12 cellular contexts compared by ENCODE assay signal in genomic region chr15:25810631-25811077, GRCh38. TPM values are rescaled to one million over a fixed set of nuclear protein-coding genes. Genes with fewer than 3 reads are reported as not detected.
DNase-seq lines count a peak whose midpoint lies in the region; ATAC-seq and TF ChIP-seq lines count a peak whose summit lies in the region.
"Had no signal": no experiment of that assay in that cellular context is flagged by ENCODE, and none has a peak within 500 bp of the region (broad histone marks: within the 10 kb centered on the region; RNA-seq: fewer than 3 reads in every experiment).

No MANE protein-coding gene starts in this region.

- H3K4me1 ChIP-seq in vagina: no peaks in the 10 kb centered on the region

- intact Hi-C loops in vagina (cut with DNase I): no loop called here

- no peak for TF ChIP-seq CTCF in vagina (IDR thresholded peaks at IDR 0.05)

- H3K27me3 Mint-ChIP-seq in activated naive CD4-positive, alpha-beta T cell treated with anti-CD3 and anti-CD28 coated beads, Interleukin-2, amount 10 ng/mL, durations not matched to agents 7 days and 5 days: no peaks in the 10 kb centered on the region
- peaks cover 2 to 7% (median 5%) of the 10 kb centered on the region in 3 donors for H3K27me3 Mint-ChIP-seq in immature natural killer cell (ENCODE audit: low read depth in 3 of 3)
- no peaks in the 10 kb centered on the region for H3K27me3 Mint-ChIP-seq in stimulated activated naive CD8-positive, alpha-beta T cell treated with anti-CD3 and anti-CD28 coated beads, Interleukin-15, amount 100 ng/mL, for 72 hours

- H3K27ac ChIP-seq in vagina: no peak overlapping the region

- CTCF ChIA-PET in activated naive CD4-positive, alpha-beta T cell treated with anti-CD3 and anti-CD28 coated beads, Interleukin-2, amount 10 ng/mL, durations not matched to agents 7 days and 5 days (lab: Charles Lee): interaction anchor here (1.0 to 1.6 kb wide), 3 partner anchors 27 to 123 kb away, joined by 3 to 4 read pairs (median 3); no protein-coding TSS in a partner anchor

- H3K36me3 ChIP-seq in vagina: no peaks in the 10 kb centered on the region

- peak; percentile 57 for DNase-seq in activated naive CD4-positive, alpha-beta T cell treated with anti-CD3 and anti-CD28 coated beads, Interleukin-2, amount 10 ng/mL, durations not matched to agents 7 days and 5 days
- DNase-seq in activated naive CD4-positive, alpha-beta T cell treated with anti-CD3 and anti-CD28 coated beads, Interleukin-2, amount 50 U/mL, for 16 hours: no peak
- peak; percentile 18 for DNase-seq in activated T-helper 1 cell treated with Interleukin-2 at 50 U/mL for 16 hours (ENCODE audit: low read depth)
- DNase-seq in immature natural killer cell: peak in 2 of 3 donors; percentile 22 to 23
- no peak for DNase-seq in stimulated activated naive CD8-positive, alpha-beta T cell treated with anti-CD3 and anti-CD28 coated beads, Interleukin-15, amount 100 ng/mL, for 72 hours
- no peak for DNase-seq in vagina (ENCODE audit: extremely low spot score in 2 of 2)
- DNase-seq: EL, naive B cell, NCI-H2171 had no signal

- H3K9me3 Mint-ChIP-seq in activated naive CD4-positive, alpha-beta T cell treated with anti-CD3 and anti-CD28 coated beads, Interleukin-2, amount 10 ng/mL, durations not matched to agents 7 days and 5 days: no peaks in the 10 kb centered on the region
- H3K9me3 Mint-ChIP-seq in immature natural killer cell: peaks cover 0 to 2% (median 0%) of the 10 kb centered on the region in 6 donors
- H3K9me3 Mint-ChIP-seq in stimulated activated naive CD8-positive, alpha-beta T cell treated with anti-CD3 and anti-CD28 coated beads, Interleukin-15, amount 100 ng/mL, for 72 hours: no peaks in the 10 kb centered on the region

- H3K4me3 Mint-ChIP-seq in activated naive CD4-positive, alpha-beta T cell treated with anti-CD3 and anti-CD28 coated beads, Interleukin-2, amount 10 ng/mL, durations not matched to agents 7 days and 5 days: peak overlapping the region; percentile 64
- peak overlapping the region; percentile 74 to 91 (median 83) for H3K4me3 Mint-ChIP-seq in immature natural killer cell
- peak overlapping the region; percentile 70 to 89 for H3K4me3 Mint-ChIP-seq in stimulated activated naive CD8-positive, alpha-beta T cell treated with anti-CD3 and anti-CD28 coated beads, Interleukin-15, amount 100 ng/mL, for 72 hours

- peak overlapping the region; percentile 83 for H3K27ac Mint-ChIP-seq in activated naive CD4-positive, alpha-beta T cell treated with anti-CD3 and anti-CD28 coated beads, Interleukin-2, amount 10 ng/mL, durations not matched to agents 7 days and 5 days
- peak overlapping the region; percentile 44 to 82 (median 67) for H3K27ac Mint-ChIP-seq in immature natural killer cell
- peak overlapping the region; percentile 59 to 80 for H3K27ac Mint-ChIP-seq in stimulated activated naive CD8-positive, alpha-beta T cell treated with anti-CD3 and anti-CD28 coated beads, Interleukin-15, amount 100 ng/mL, for 72 hours

- no peaks in the 10 kb centered on the region for H3K27me3 ChIP-seq in vagina

- no peak overlapping the region for H3K4me3 ChIP-seq in vagina
- H3K4me3 ChIP-seq: K562 had no signal

- peaks cover 85% of the 10 kb centered on the region for H3K4me1 Mint-ChIP-seq in activated naive CD4-positive, alpha-beta T cell treated with anti-CD3 and anti-CD28 coated beads, Interleukin-2, amount 10 ng/mL, durations not matched to agents 7 days and 5 days
- H3K4me1 Mint-ChIP-seq in immature natural killer cell: peaks cover 79 to 95% of the 10 kb centered on the region in 2 donors
- peaks cover 78% of the 10 kb centered on the region for H3K4me1 Mint-ChIP-seq in stimulated activated naive CD8-positive, alpha-beta T cell treated with anti-CD3 and anti-CD28 coated beads, Interleukin-15, amount 100 ng/mL, for 72 hours

- TF ChIP-seq POLR2A in vagina (IDR thresholded peaks at IDR 0.05): no peak

- H3K36me3 Mint-ChIP-seq in activated naive CD4-positive, alpha-beta T cell treated with anti-CD3 and anti-CD28 coated beads, Interleukin-2, amount 10 ng/mL, durations not matched to agents 7 days and 5 days: peaks cover 22% of the 10 kb centered on the region
- peaks cover 0 to 11% (median 9%) of the 10 kb centered on the region in 3 donors for H3K36me3 Mint-ChIP-seq in immature natural killer cell

- H3K9me3 ChIP-seq in vagina: no peaks in the 10 kb centered on the region

- peak; percentile 75 for ATAC-seq in stimulated activated naive CD8-positive, alpha-beta T cell treated with anti-CD3 and anti-CD28 coated beads, Interleukin-15, amount 100 ng/mL, for 72 hours
- ATAC-seq in GM18867 (IDR thresholded peaks at IDR 0.05; ENCODE audit: unreplicated experiment) (no peak), GM19023 (IDR thresholded peaks at IDR 0.05; ENCODE audit: unreplicated experiment) (no peak)
- ATAC-seq: K562 had no signal

RNA-seq across cellular contexts. Expression of gene ATP10A, which starts 52.5 kb away (rescaled TPM):
- polyA plus RNA-seq in immature natural killer cell: 10 to 100 TPM in 1 of 3 donors, 1 to 10 TPM in 2; 2.4 to 17.4 (median 7.3) TPM
- 3.2 TPM for total RNA-seq in vagina
- polyA plus RNA-seq: K562 had no signal

Comparison
In these comparisons a context has a peak if more than half of its experiments do, and no peak if none do; other contexts are left out.
1. DNase-seq: peak in activated naive CD4-positive, alpha-beta T cell treated with anti-CD3 and anti-CD28 coated beads, Interleukin-2, amount 10 ng/mL, durations not matched to agents 7 days and 5 days (single experiment), activated T-helper 1 cell treated with Interleukin-2 at 50 U/mL for 16 hours (single experiment) and immature natural killer cell (2 of 3); none in activated naive CD4-positive, alpha-beta T cell treated with anti-CD3 and anti-CD28 coated beads, Interleukin-2, amount 50 U/mL, for 16 hours (single experiment), stimulated activated naive CD8-positive, alpha-beta T cell treated with anti-CD3 and anti-CD28 coated beads, Interleukin-15, amount 100 ng/mL, for 72 hours (0 of 2) and vagina (0 of 2).
2. Peak in every context shown above with its lines, with median percentiles within 50 percentile points of each other: H3K27ac Mint-ChIP-seq and H3K4me3 Mint-ChIP-seq.